In the genomic region with DNA sequence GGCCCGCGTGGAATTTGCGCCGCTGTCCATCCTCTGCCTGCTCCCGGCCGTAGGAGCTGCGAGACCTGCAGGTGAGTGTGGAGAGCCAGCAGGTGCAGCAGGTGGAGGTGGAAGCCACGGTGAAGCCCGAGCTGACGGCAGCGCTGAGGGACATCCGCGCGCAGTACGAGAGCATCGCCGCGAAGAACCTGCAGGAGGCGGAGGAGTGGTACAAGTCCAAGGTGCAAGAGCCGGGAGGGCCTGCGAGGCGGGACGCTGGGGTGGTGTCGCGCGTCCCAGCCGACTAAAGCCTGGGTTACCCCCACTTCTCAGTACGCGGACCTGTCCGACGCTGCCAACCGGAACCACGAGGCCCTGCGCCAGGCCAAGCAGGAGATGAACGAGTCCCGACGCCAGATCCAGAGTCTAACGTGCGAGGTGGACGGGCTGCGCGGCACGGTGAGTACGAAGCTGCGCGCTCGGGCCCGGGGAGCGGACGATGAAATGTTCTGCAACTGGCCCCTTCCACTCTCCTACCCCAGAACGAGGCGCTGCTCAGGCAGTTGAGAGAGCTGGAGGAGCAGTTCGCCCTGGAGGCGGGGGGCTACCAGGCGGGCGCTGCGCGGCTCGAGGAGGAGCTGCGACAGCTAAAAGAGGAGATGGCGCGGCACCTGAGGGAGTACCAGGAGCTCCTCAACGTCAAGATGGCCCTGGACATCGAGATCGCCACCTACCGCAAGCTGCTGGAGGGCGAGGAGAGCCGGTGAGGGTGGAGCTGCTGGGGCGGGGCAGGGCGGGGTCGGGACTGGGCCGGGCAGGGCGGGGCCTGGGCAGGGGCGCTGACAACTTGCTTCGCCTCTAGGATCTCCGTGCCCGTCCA, we compare ENCODE assay signal across 9 cellular contexts. TPM values are rescaled to one million over a fixed set of nuclear protein-coding genes. Genes with fewer than 3 reads are reported as not detected.
DNase-seq lines count a peak whose midpoint lies in the region; ATAC-seq and TF ChIP-seq lines count a peak whose summit lies in the region.
"Had no signal": no experiment of that assay in that cellular context is flagged by ENCODE, and none has a peak within 500 bp of the region (broad histone marks: within the 10 kb centered on the region; RNA-seq: fewer than 3 reads in every experiment).

No MANE protein-coding gene starts in this region.

- no peak overlapping the region for H3K9ac ChIP-seq in IMR-90 (ENCODE audit: low read depth, low read length)

- H3K4me1 Mint-ChIP-seq in Calu3 (ENCODE audit: low read depth, unreplicated experiment) (peaks cover 23% of the 10 kb centered on the region), nephron progenitor cell (peaks cover 17% of the 10 kb centered on the region)

- H3K4me1 ChIP-seq in IMR-90 (ENCODE audit: control insufficient read depth, insufficient read depth, low read length) = peaks cover 7% of the 10 kb centered on the region

- H3K36me3 ChIP-seq in IMR-90 (ENCODE audit: control insufficient read depth, insufficient read depth, low read length) = no peaks in the 10 kb centered on the region

- no peak overlapping the region for H3K27ac ChIP-seq in IMR-90 (ENCODE audit: insufficient read depth, low read length)
- H3K27ac ChIP-seq in coronary artery = no peak overlapping the region

- no peak overlapping the region for H3K56ac ChIP-seq in IMR-90 (ENCODE audit: extremely low read depth, insufficient read depth, low read length)

- H3K4me3 ChIP-seq in IMR-90 (ENCODE audit: insufficient read depth, low read depth, low read length) (no peak overlapping the region; the same call in 1 of the 2 replicates), coronary artery (peak overlapping the region; percentile 49)

- H2AK5ac ChIP-seq in IMR-90 (ENCODE audit: low read depth, low read length) = no peak overlapping the region

- H3K9me1 ChIP-seq in IMR-90 (ENCODE audit: insufficient read depth, low read length) = no peaks in the 10 kb centered on the region

- intact Hi-C loops in Calu3 (cut with micrococcal nuclease; ENCODE audit: unreplicated experiment) (no loop called here), IMR-90 (cut with micrococcal nuclease) (no loop called here)

- H3K36me3 Mint-ChIP-seq in Calu3 (ENCODE audit: insufficient read depth, unreplicated experiment) (peaks cover 11% of the 10 kb centered on the region), nephron progenitor cell (ENCODE audit: low read depth) (no peaks in the 10 kb centered on the region)

- H3K4me2 ChIP-seq in IMR-90 (ENCODE audit: low read depth, low read length) = peak overlapping the region; percentile 41

- no peak for TF ChIP-seq POLR2A in IMR-90 (IDR thresholded peaks at IDR 0.05; ENCODE audit: low read depth, low read length)

- 5% methylated on average over 46 of the region's 77 CpGs; no CpG with 5 or more reads in 1 of the 2 experiments for WGBS in IMR-90 (ENCODE audit: extremely low coverage in 2 of 2, insufficient read length in 1 of 2), 2 experiments

- no peak overlapping the region for H3K23ac ChIP-seq in IMR-90 (ENCODE audit: low read depth, low read length)

- no peak overlapping the region for H2BK20ac ChIP-seq in IMR-90 (ENCODE audit: low read depth, low read length)

- H4K91ac ChIP-seq in IMR-90 (ENCODE audit: insufficient read depth, low read depth, low read length) = no peak overlapping the region

- peak; percentile 9 for ATAC-seq in IMR-90 (ENCODE audit: low read depth)
- ATAC-seq in HG02938 (IDR thresholded peaks at IDR 0.05; ENCODE audit: unreplicated experiment) = no peak

- peaks cover 63% of the 10 kb centered on the region for H3K27me3 ChIP-seq in IMR-90 (ENCODE audit: control insufficient read depth, insufficient read depth, low read length)

- H2AFZ ChIP-seq in IMR-90 (replicated peaks; ENCODE audit: low read length, poor library complexity) = peak overlapping the region; percentile 67

- H2AK9ac ChIP-seq in IMR-90 (replicated peaks; ENCODE audit: low read depth, low read length, poor library complexity) = peak overlapping the region; percentile 44

- BruUV-seq in Calu3 (replicated peaks; lab: Mats Ljungman, UMichigan) (no TSS peak), IMR-90 (replicated peaks; lab: Mats Ljungman, UMichigan) (no TSS peak)

- no peaks in the 10 kb centered on the region for H4K20me1 ChIP-seq in IMR-90 (ENCODE audit: insufficient read depth, low read length)

- DNase-seq in Calu3 (peak; percentile 69), IMR-90 (no peak), T-helper 1 cell (peak in 3 of 5 donors; percentile 16 to 56 (median 24)), coronary artery (ENCODE audit: low spot score) (no peak), nephron progenitor cell (peak; percentile 56), NCI-H226 (no peak), foreskin melanocyte (no peak)

- TF ChIP-seq CTCF in Calu3 (IDR thresholded peaks at IDR 0.05; ENCODE audit: unreplicated experiment) = peak; percentile 13
- no peak for TF ChIP-seq CTCF in IMR-90 (conservative IDR thresholded peaks at IDR 0.05; ENCODE audit: low read depth, low read length)
- no peak for TF ChIP-seq CTCF in coronary artery (IDR thresholded peaks at IDR 0.05)
- no peak for TF ChIP-seq CTCF in nephron progenitor cell (IDR thresholded peaks at IDR 0.05)

- in situ Hi-C loops in IMR-90 (cut with MboI; ENCODE audit: low sequenced_read_pairs) = no loop called here

- H3K18ac ChIP-seq in IMR-90 (ENCODE audit: low read depth, low read length) = no peak overlapping the region

- no peak overlapping the region for H2BK5ac ChIP-seq in IMR-90 (ENCODE audit: low read depth, low read length, poor library complexity, severe bottlenecking)

- no peaks in the 10 kb centered on the region for H3K79me1 ChIP-seq in IMR-90 (ENCODE audit: low read depth in 1 of 2, low read length in 2 of 2)

- H3K27me3 Mint-ChIP-seq in Calu3 (ENCODE audit: unreplicated experiment) (peaks cover 16% of the 10 kb centered on the region), nephron progenitor cell (ENCODE audit: low read depth, poor library complexity) (peaks cover 100% of the 10 kb centered on the region)

- H2BK120ac ChIP-seq in IMR-90 (ENCODE audit: low read depth, low read length) = no peak overlapping the region

- H2BK15ac ChIP-seq in IMR-90 (ENCODE audit: low read depth, low read length) = no peak overlapping the region

- H3K9me3 ChIP-seq in IMR-90 (ENCODE audit: control insufficient read depth, insufficient read depth, low read length) = peaks cover 6% of the 10 kb centered on the region; the same call in 1 of the 2 replicates

- no peak overlapping the region for H3K4ac ChIP-seq in IMR-90 (ENCODE audit: low read depth, low read length)

- H4K8ac ChIP-seq in IMR-90 (ENCODE audit: low read depth in 2 of 2, low read length in 2 of 2) = no peak overlapping the region

- H4K5ac ChIP-seq in IMR-90 (ENCODE audit: low read depth, low read length) = no peak overlapping the region

- POLR2A ChIA-PET in IMR-90 (lab: Charles Lee; ENCODE audit: unreplicated experiment) = no interaction called here

- H3K9me3 Mint-ChIP-seq in Calu3 (ENCODE audit: low read depth, unreplicated experiment) (no peaks in the 10 kb centered on the region), nephron progenitor cell (no peaks in the 10 kb centered on the region)

- H3K27ac Mint-ChIP-seq in Calu3 (ENCODE audit: unreplicated experiment) (no peak overlapping the region), nephron progenitor cell (no peak overlapping the region)

- CTCF ChIA-PET in Calu3 (lab: Charles Lee) = interaction anchor here (0.6 to 1.8 kb wide), 12 partner anchors 8 to 257 kb away, joined by 3 to 12 read pairs (median 6); a partner anchor contains a TSS
- CTCF ChIA-PET in IMR-90 (lab: Yijun Ruan, JAX) = interaction anchor here (0.8 to 0.9 kb wide), 2 partner anchors 8 to 14 kb away, joined by 3 to 5 read pairs; no protein-coding TSS in a partner anchor

- TF ChIP-seq RAD21 in IMR-90 (IDR thresholded peaks at IDR 0.05; ENCODE audit: low read length) = no peak

- no peak overlapping the region for H3K14ac ChIP-seq in IMR-90 (replicated peaks; ENCODE audit: low read depth, low read length)

- dilution Hi-C loops in IMR-90 (cut with HindIII; ENCODE audit: low sequenced_read_pairs, unreplicated experiment) = no loop called here

- H3K4me3 Mint-ChIP-seq in Calu3 (ENCODE audit: low read depth, unreplicated experiment) = peak overlapping the region; percentile 60
- peak overlapping the region; percentile 57 for H3K4me3 Mint-ChIP-seq in nephron progenitor cell

TF ChIP-seq in IMR-90, 13 proteins besides CTCF, POLR2A, EP300 and RAD21 (continues in another document):
- TF ChIP-seq SMC3 (IDR thresholded peaks at IDR 0.05; ENCODE audit: low read depth, low read length) (no peak), MAFK (IDR thresholded peaks at IDR 0.05; ENCODE audit: low read depth, low read length) (no peak)

RNA-seq across cellular contexts. Expression of a gene that starts 2.1 kb away (rescaled TPM):
- total RNA-seq in Calu3 (2022) = not detected in 2 replicates
- total RNA-seq in IMR-90 (2012; rRNA removed) = not detected in 2 replicates
- polyA plus RNA-seq in IMR-90 (2012; rRNA removed) = not detected in 2 replicates
- 0.02 TPM in 1 of 2 replicates, not detected in the other for polyA plus RNA-seq in IMR-90 (2012; cell fraction: cytosol; rRNA removed)
- 0.29 and 0.49 TPM in 2 replicates for polyA plus RNA-seq in IMR-90 (2012; cell fraction: nucleus; rRNA removed; ENCODE audit: low replicate concordance)

RNA-seq across cellular contexts. Expression of a gene that starts 26.0 kb away (rescaled TPM):
- 38.5 and 49.8 TPM in 2 replicates for total RNA-seq in Calu3 (2022)
- total RNA-seq in IMR-90 (2012; rRNA removed) = 15.6 and 21.5 TPM in 2 replicates
- polyA plus RNA-seq in IMR-90 (2012; rRNA removed) = 29.3 and 46.0 TPM in 2 replicates
- 13.7 and 15.7 TPM in 2 replicates for polyA plus RNA-seq in IMR-90 (2012; cell fraction: cytosol; rRNA removed)
- 36.7 and 80.0 TPM in 2 replicates for polyA plus RNA-seq in IMR-90 (2012; cell fraction: nucleus; rRNA removed; ENCODE audit: low replicate concordance)

RNA-seq across cellular contexts. Expression of a gene that starts 32.2 kb away (rescaled TPM):
- 469 and 472 TPM in 2 replicates for total RNA-seq in Calu3 (2022)
- total RNA-seq in IMR-90 (2012; rRNA removed) = 1,144 and 1,420 TPM in 2 replicates
- polyA plus RNA-seq in IMR-90 (2012; rRNA removed) = 2,555 and 2,715 TPM in 2 replicates
- 1,691 and 2,161 TPM in 2 replicates for polyA plus RNA-seq in IMR-90 (2012; cell fraction: cytosol; rRNA removed)
- polyA plus RNA-seq in IMR-90 (2012; cell fraction: nucleus; rRNA removed; ENCODE audit: low replicate concordance) = 639 and 1,093 TPM in 2 replicates

RNA-seq across cellular contexts. Expression of a gene that starts 39.9 kb away (rescaled TPM):
- total RNA-seq in Calu3 (2022) (not detected in 2 replicates), IMR-90 (2012; rRNA removed) (0.18 and 0.28 TPM in 2 replicates)
- 0.46 and 0.60 TPM in 2 replicates for polyA plus RNA-seq in IMR-90 (2012; rRNA removed)
- polyA plus RNA-seq in IMR-90 (2012; cell fraction: cytosol; rRNA removed) = 0.55 and 0.96 TPM in 2 replicates
- 0.84 and 1.3 TPM in 2 replicates for polyA plus RNA-seq in IMR-90 (2012; cell fraction: nucleus; rRNA removed; ENCODE audit: low replicate concordance)
- total RNA-seq: left cardiac atrium had no signal

RNA-seq across cellular contexts. Expression of a gene that starts 49.6 kb away (rescaled TPM):
- 9.6 and 15.7 TPM in 2 replicates for total RNA-seq in Calu3 (2022)
- 6.7 and 8.1 TPM in 2 replicates for total RNA-seq in IMR-90 (2012; rRNA removed)
- polyA plus RNA-seq in IMR-90 (2012; rRNA removed) = 8.1 and 8.2 TPM in 2 replicates
- 4.2 and 6.7 TPM in 2 replicates for polyA plus RNA-seq in IMR-90 (2012; cell fraction: cytosol; rRNA removed)
- 10.5 and 11.0 TPM in 2 replicates for polyA plus RNA-seq in IMR-90 (2012; cell fraction: nucleus; rRNA removed; ENCODE audit: low replicate concordance)

Comparison
In these comparisons a context has a peak if more than half of its experiments do, and no peak if none do; other contexts are left out.
1. DNase-seq: peak in Calu3 (single experiment), T-helper 1 cell (3 of 5) and nephron progenitor cell (single experiment); none in IMR-90 (single experiment), coronary artery (single experiment), NCI-H226 (single experiment) and foreskin melanocyte (single experiment).